Comparison of ENCODE assay signal across 8 cellular contexts in the genomic region with DNA sequence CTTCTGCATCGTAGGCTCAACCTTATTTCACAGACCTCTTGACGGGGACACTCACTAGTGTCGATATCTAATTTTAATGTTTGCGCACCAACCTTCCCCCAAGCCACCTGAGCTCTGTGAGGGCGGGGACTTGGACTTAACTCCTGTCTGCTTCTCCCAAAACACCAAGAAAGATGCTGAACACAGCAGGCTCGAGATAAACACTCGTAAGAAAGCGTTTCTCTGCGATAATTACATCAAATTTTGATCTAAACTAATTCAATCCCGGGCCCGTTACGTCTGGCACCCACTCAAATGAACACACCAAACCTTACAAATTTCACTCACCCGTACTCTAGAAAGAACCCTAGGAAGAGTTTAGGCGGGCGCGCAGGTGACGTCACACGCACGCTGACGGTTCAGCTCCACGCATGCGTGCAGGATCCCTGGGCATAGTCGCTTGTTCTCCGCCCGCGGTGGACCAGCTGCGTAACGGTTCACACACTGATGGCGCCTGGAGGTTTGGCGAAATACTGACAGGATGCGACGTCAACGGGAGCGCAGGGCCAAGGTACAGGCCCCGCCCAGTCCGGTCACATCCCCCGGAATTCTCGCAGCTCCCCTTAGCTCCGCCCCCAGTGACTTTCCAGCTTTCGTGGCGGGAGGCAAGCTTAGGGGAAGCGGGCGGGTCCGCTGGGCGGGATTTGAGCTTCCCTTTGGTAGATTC. TPM values are rescaled to one million over a fixed set of nuclear protein-coding genes. Genes with fewer than 3 reads are reported as not detected.
DNase-seq lines count a peak whose midpoint lies in the region; FAIRE-seq and TF ChIP-seq lines count a peak whose summit lies in the region.

A gene with protein sequence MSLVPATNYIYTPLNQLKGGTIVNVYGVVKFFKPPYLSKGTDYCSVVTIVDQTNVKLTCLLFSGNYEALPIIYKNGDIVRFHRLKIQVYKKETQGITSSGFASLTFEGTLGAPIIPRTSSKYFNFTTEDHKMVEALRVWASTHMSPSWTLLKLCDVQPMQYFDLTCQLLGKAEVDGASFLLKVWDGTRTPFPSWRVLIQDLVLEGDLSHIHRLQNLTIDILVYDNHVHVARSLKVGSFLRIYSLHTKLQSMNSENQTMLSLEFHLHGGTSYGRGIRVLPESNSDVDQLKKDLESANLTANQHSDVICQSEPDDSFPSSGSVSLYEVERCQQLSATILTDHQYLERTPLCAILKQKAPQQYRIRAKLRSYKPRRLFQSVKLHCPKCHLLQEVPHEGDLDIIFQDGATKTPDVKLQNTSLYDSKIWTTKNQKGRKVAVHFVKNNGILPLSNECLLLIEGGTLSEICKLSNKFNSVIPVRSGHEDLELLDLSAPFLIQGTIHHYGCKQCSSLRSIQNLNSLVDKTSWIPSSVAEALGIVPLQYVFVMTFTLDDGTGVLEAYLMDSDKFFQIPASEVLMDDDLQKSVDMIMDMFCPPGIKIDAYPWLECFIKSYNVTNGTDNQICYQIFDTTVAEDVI (minus strand): TSS at position 359 of the 706 bp plus-strand sequence. CDS start 32,652 bp downstream, outside the sequence.

- H3K27me3 ChIP-seq in neuronal stem cell (ENCODE audit: control insufficient read depth in 3 of 3, insufficient read depth in 3 of 3, low read depth in 1 of 3, low read length in 3 of 3) = peaks cover 0 to 2% (median 0%) of the 10 kb centered on the region in 3 experiments

- intact Hi-C loops in activated naive CD4-positive, alpha-beta T cell treated with anti-CD3 and anti-CD28 coated beads for 36 hours (cut with micrococcal nuclease) = loop anchor here (1.0 to 2.0 kb wide), 2 partner anchors 1181 to 1372 kb away; a partner anchor contains a TSS

- H3K9ac ChIP-seq in neuronal stem cell (ENCODE audit: low read depth, low read length, poor library complexity) = no peak within 1 kb of the TSS

- H3K36me3 ChIP-seq in neuronal stem cell (replicated peaks in 1 of 2; ENCODE audit: control insufficient read depth in 2 of 2, insufficient read depth in 2 of 2, low read length in 2 of 2) = peaks cover 0 to 38% of the 10 kb centered on the region in 2 donors

- peak; percentile 97 for FAIRE-seq in frontal cortex (lab: Jason Lieb, UNC)

- peak within 1 kb of the TSS; percentile 90 for H2AFZ ChIP-seq in neuronal stem cell (ENCODE audit: low read length)

- WGBS in neuronal stem cell (ENCODE audit: extremely low coverage in 2 of 2, insufficient read length in 2 of 2, insufficient replicate concordance in 1 of 2), 2 donors = no CpG with 5 or more reads among the region's 45 CpGs

- H3K27ac Mint-ChIP-seq in activated naive CD4-positive, alpha-beta T cell treated with anti-CD3 and anti-CD28 coated beads for 36 hours = peak within 1 kb of the TSS; percentile 90

- no peaks in the 10 kb centered on the region for H3K79me1 ChIP-seq in neuronal stem cell (ENCODE audit: low read depth, low read length)

- no peak within 1 kb of the TSS for H2BK12ac ChIP-seq in neuronal stem cell (ENCODE audit: low read length)

- peak; percentile 97 for DNase-seq in GM03348 (ENCODE audit: low spot score)
- DNase-seq in HFF-Myc (ENCODE audit: extremely low read depth, low read depth) = peak; percentile 97
- peak; percentile 100 for DNase-seq in NAMALWA (ENCODE audit: low spot score)
- peak; percentile 99 for DNase-seq in SK-N-DZ (ENCODE audit: low spot score)
- DNase-seq in activated naive CD4-positive, alpha-beta T cell treated with anti-CD3 and anti-CD28 coated beads for 36 hours = peak; percentile 98
- DNase-seq in frontal cortex (ENCODE audit: low spot score in 2 of 2) = peak; percentile 65 to 82
- peak; percentile 97 for DNase-seq in neuronal stem cell (ENCODE audit: low spot score)

- H3K9me3 ChIP-seq in neuronal stem cell (replicated peaks in 1 of 2; ENCODE audit: control insufficient read depth in 2 of 2, insufficient read depth in 1 of 2, low read depth in 1 of 2, low read length in 2 of 2) = no peaks in the 10 kb centered on the region

- no peak within 1 kb of the TSS for H3K14ac ChIP-seq in neuronal stem cell (ENCODE audit: low read length)

- H3K4me2 ChIP-seq in neuronal stem cell (ENCODE audit: insufficient read depth, low read length, poor library complexity, severe bottlenecking) = peak within 1 kb of the TSS; percentile 56

- peak within 1 kb of the TSS; percentile 97 for H3K4me3 Mint-ChIP-seq in activated naive CD4-positive, alpha-beta T cell treated with anti-CD3 and anti-CD28 coated beads for 36 hours

- no peak within 1 kb of the TSS for H3K23ac ChIP-seq in neuronal stem cell (ENCODE audit: low read depth, low read length, poor library complexity)

- no peak within 1 kb of the TSS for H3K4ac ChIP-seq in neuronal stem cell (ENCODE audit: low read length)

- CTCF ChIA-PET in activated naive CD4-positive, alpha-beta T cell treated with anti-CD3 and anti-CD28 coated beads for 36 hours (lab: Charles Lee) = interaction anchor here (0.6 to 0.8 kb wide), 3 partner anchors 9 to 72 kb away, joined by 3 to 4 read pairs (median 3); no protein-coding TSS in a partner anchor

- H3K4me1 Mint-ChIP-seq in activated naive CD4-positive, alpha-beta T cell treated with anti-CD3 and anti-CD28 coated beads for 36 hours (ENCODE audit: low read depth) = peaks cover 43% of the 10 kb centered on the region

- H3K9me3 Mint-ChIP-seq in activated naive CD4-positive, alpha-beta T cell treated with anti-CD3 and anti-CD28 coated beads for 36 hours = no peaks in the 10 kb centered on the region

- H4K91ac ChIP-seq in neuronal stem cell (ENCODE audit: low read depth, low read length, poor library complexity) = no peak within 1 kb of the TSS

- no peak for TF ChIP-seq CTCF in HFF-Myc (IDR thresholded peaks at IDR 0.05; ENCODE audit: low read depth, low read length, missing control alignments)
- TF ChIP-seq CTCF in subcutaneous adipose tissue (IDR thresholded peaks at IDR 0.05; ENCODE audit: low read depth) = no peak

- H2BK15ac ChIP-seq in neuronal stem cell (ENCODE audit: low read length) = no peak within 1 kb of the TSS

- no peaks in the 10 kb centered on the region for H3K27me3 Mint-ChIP-seq in activated naive CD4-positive, alpha-beta T cell treated with anti-CD3 and anti-CD28 coated beads for 36 hours (ENCODE audit: low read depth)

- peak within 1 kb of the TSS; percentile 77 for H3K27ac ChIP-seq in neuronal stem cell (replicated peaks; ENCODE audit: low read length)

- peaks cover 0 to 2% of the 10 kb centered on the region in 2 donors for H3K4me1 ChIP-seq in neuronal stem cell (ENCODE audit: control insufficient read depth in 2 of 2, insufficient read depth in 1 of 2, low read depth in 1 of 2, low read length in 2 of 2)

- no peak within 1 kb of the TSS for H2AK5ac ChIP-seq in neuronal stem cell (ENCODE audit: low read depth, low read length)

- H3K18ac ChIP-seq in neuronal stem cell (ENCODE audit: low read length) = no peak within 1 kb of the TSS

- no peak within 1 kb of the TSS for H2BK5ac ChIP-seq in neuronal stem cell (ENCODE audit: low read length)

- peaks cover 17% of the 10 kb centered on the region for H3K36me3 Mint-ChIP-seq in activated naive CD4-positive, alpha-beta T cell treated with anti-CD3 and anti-CD28 coated beads for 36 hours (ENCODE audit: low read depth)

- H2BK120ac ChIP-seq in neuronal stem cell (ENCODE audit: low read depth, low read length) = no peak within 1 kb of the TSS

- H3K4me3 ChIP-seq in HFF-Myc (replicated peaks; ENCODE audit: low read depth, low read length) (peak within 1 kb of the TSS; percentile 77), neuronal stem cell (ENCODE audit: low read length in 2 of 2) (peak within 1 kb of the TSS; percentile 81 to 85)

- H4K8ac ChIP-seq in neuronal stem cell (ENCODE audit: low read depth, low read length) = no peak within 1 kb of the TSS

RNA-seq across cellular contexts. Expression of the gene that starts here (rescaled TPM):
- polyA plus RNA-seq in SK-N-DZ (2014; cell fraction: cytosol; rRNA removed) = 29.8 and 30.2 TPM in 2 replicates
- polyA plus RNA-seq in SK-N-DZ (2014; cell fraction: nucleus; rRNA removed) = 38.4 and 41.9 TPM in 2 replicates
- 10 to 100 TPM; 36.1 to 38.3 TPM for total RNA-seq in activated naive CD4-positive, alpha-beta T cell treated with anti-CD3 and anti-CD28 coated beads for 36 hours
- total RNA-seq in frontal cortex (48.5 TPM), subcutaneous adipose tissue (10 to 100 TPM; 14.5 to 32.3 (median 22.0) TPM)
- polyA plus RNA-seq in neuronal stem cell (2013, experiment 1 of 2) = 25.3 TPM
- 27.1 TPM for polyA plus RNA-seq in neuronal stem cell (2013, experiment 2 of 2)

Comparison
In these comparisons a context has a peak if more than half of its experiments do, and no peak if none do; other contexts are left out.
1. Peak in every context shown above with its lines: DNase-seq, H3K4me3 ChIP-seq and H3K27ac ChIP-seq.